1 cellular context compared by ENCODE assay signal in genomic region chr2:274503-274902, GRCh38.
A peak's percentile ranks its signal among the peaks of the same experiment; 100 is the strongest.
TF ChIP-seq lines count a peak whose summit lies in the region.

No MANE protein-coding gene starts in this region.

TF ChIP-seq in HepG2, 621 proteins besides CTCF, POLR2A, EP300 and RAD21:
- TF ChIP-seq SMC3 (IDR thresholded peaks at IDR 0.05; ENCODE audit: low read length) (peak; percentile 9; the same call in 1 of the 2 replicates), ZBTB33 (CRISPR knock-in tag; IDR thresholded peaks at IDR 0.05) (peak; percentile 95), STAG1 (CRISPR knock-in tag; IDR thresholded peaks at IDR 0.05) (peak; percentile 64), RBFOX2 (IDR thresholded peaks at IDR 0.05; ENCODE audit: low read depth, low read length) (0 out of 2 replicates have a peak, but pooled peaks have one; percentile 18), RBM22 (optimal IDR thresholded peaks at IDR 0.05; ENCODE audit: low read length) (peak; percentile 86), FOXP4 (CRISPR knock-in tag; IDR thresholded peaks at IDR 0.05) (no peak)
- TF ChIP-seq, protein P1, sequence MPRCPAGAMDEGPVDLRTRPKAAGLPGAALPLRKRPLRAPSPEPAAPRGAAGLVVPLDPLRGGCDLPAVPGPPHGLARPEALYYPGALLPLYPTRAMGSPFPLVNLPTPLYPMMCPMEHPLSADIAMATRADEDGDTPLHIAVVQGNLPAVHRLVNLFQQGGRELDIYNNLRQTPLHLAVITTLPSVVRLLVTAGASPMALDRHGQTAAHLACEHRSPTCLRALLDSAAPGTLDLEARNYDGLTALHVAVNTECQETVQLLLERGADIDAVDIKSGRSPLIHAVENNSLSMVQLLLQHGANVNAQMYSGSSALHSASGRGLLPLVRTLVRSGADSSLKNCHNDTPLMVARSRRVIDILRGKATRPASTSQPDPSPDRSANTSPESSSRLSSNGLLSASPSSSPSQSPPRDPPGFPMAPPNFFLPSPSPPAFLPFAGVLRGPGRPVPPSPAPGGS (CRISPR knock-in tag; IDR thresholded peaks at IDR 0.05) = no peak
TF ChIP-seq in HepG2: peak in this region for 5.
